In the genomic region with DNA sequence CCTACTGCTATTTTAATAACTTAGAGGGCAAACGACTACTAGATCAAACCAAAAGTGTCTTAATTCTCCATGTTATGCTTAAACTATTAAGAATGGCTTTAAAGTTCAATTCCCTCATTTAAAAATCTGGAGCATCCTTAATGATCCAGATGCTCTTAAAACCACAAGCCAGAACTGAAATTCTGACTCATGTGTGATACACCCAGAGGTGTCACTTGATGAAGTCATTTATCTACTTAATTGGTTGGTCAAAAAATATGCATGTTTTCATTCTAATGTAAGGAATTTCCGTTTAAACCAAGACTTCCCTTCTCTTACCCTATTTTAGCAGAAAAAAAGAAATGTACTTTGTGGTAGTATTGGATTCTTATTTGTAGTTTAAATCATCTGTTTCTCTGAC, we compare ENCODE assay signal across 23 cellular contexts.
DNase-seq lines count a peak whose midpoint lies in the region; ATAC-seq, FAIRE-seq and TF ChIP-seq lines count a peak whose summit lies in the region.
"Had no signal": no experiment of that assay in that cellular context is flagged by ENCODE, and none has a peak within 500 bp of the region (broad histone marks: within the 10 kb centered on the region; RNA-seq: fewer than 3 reads in every experiment).

No MANE protein-coding gene starts in this region.

- DNase-seq in EL (peak; percentile 76), RKO (ENCODE audit: low spot score) (peak; percentile 50), bronchial epithelial cell (ENCODE audit: low read depth) (peak; percentile 11), NAMALWA (ENCODE audit: low spot score) (no peak), NCI-H510A (lab: John Stamatoyannopoulos, UW) (no peak)
- DNase-seq: ACHN; BE2C; CD4-positive, alpha-beta memory T cell; DMS79; GDM1; GM23248; MM.1S; NCI-H1105; NCI-H1694; NCI-H345; NK-92 treated with Interleukin-12 subunit alpha and Interleukin-12 subunit beta, amount 100 ng/mL, for 24 hours; SHP77 treated with DMSO at 0.1 percent for 48 hours had no signal

- no peaks in the 10 kb centered on the region for H3K27me3 ChIP-seq in bronchial epithelial cell (ENCODE audit: control insufficient read depth, insufficient read depth, low read length)
- H3K27me3 ChIP-seq: BE2C had no signal

- no peak for FAIRE-seq in bronchial epithelial cell (lab: Jason Lieb, UNC)
- FAIRE-seq: GM12891, GM18507, HepG2 had no signal

- no peak for TF ChIP-seq CTCF in bronchial epithelial cell (IDR thresholded peaks at IDR 0.05; ENCODE audit: insufficient read depth, low read length, severe bottlenecking)

- no peak overlapping the region for H3K4me3 ChIP-seq in bronchial epithelial cell (ENCODE audit: low read depth, low read length)
- H3K4me3 ChIP-seq: GM23248 had no signal

- ATAC-seq in HG02588 (IDR thresholded peaks at IDR 0.05; ENCODE audit: unreplicated experiment) (no peak), HG03442 (IDR thresholded peaks at IDR 0.05; ENCODE audit: unreplicated experiment) (no peak)
- ATAC-seq: HCT116, HepG2 had no signal

- no peaks in the 10 kb centered on the region for H3K36me3 ChIP-seq in bronchial epithelial cell (ENCODE audit: control insufficient read depth, insufficient read depth, low read length)
- H3K36me3 ChIP-seq: BE2C had no signal

Comparison
In these comparisons a context has a peak if more than half of its experiments do, and no peak if none do; other contexts are left out.
1. DNase-seq: peak in EL (single experiment), RKO (single experiment) and bronchial epithelial cell (single experiment); none in NAMALWA (single experiment) and NCI-H510A (single experiment).